Comparison of ENCODE assay signal across 18 cellular contexts in the genomic region with DNA sequence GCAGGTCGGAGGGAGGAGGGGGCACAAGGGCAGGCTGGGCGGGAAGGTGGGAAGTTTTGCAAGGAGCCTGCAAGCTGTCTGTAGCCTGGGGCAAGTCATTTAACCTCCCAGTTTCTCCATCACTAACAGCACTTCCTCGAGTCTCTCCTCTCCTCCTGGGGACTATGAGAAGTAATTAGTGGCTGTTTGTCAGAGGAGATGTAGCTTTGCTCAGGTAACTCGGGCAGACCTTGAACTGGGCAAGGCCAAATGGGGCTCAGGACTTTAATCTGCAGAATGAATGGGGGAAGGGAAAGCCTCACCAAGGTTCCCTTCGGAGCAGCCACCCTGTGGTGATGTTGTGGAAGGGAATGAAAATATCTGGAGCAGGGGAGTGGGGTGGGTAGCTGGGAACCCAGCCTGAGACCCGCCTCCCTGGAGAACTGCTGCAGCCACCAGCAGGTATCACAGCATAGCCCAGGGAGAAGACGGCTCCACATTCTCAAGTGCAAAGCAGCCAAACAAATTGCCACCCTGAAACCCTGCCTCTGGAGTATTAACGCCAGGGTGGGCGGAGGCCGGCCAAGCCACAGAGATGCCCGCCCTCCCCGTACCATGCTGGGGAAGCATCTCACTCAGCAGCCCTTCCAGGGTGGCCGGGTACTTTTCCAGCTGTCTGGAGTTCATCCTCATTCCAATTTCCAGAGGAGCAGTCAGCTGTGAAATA. TPM values are rescaled to one million over a fixed set of nuclear protein-coding genes. Genes with fewer than 3 reads are reported as not detected.
DNase-seq lines count a peak whose midpoint lies in the region; ATAC-seq lines count a peak whose summit lies in the region.
"Had no signal": no experiment of that assay in that cellular context is flagged by ENCODE, and none has a peak within 500 bp of the region (broad histone marks: within the 10 kb centered on the region; RNA-seq: fewer than 3 reads in every experiment).

No MANE protein-coding gene starts in this region.

- peak overlapping the region; percentile 68 for H3K9ac ChIP-seq in NT2/D1 (ENCODE audit: insufficient read length, low read depth)
- H3K9ac ChIP-seq in Karpas-422 (ENCODE audit: low read length), result no peak overlapping the region

- no peaks in the 10 kb centered on the region for H4K20me1 ChIP-seq in Karpas-422 (ENCODE audit: insufficient read depth, low read depth, low read length)

- H3K9me3 ChIP-seq in NT2/D1 (ENCODE audit: insufficient read depth, low read length), result no peaks in the 10 kb centered on the region
- H3K9me3 ChIP-seq in Karpas-422 (ENCODE audit: low read length), result no peaks in the 10 kb centered on the region
- H3K9me3 ChIP-seq: pancreas had no signal

- H3K36me3 ChIP-seq in NT2/D1 (ENCODE audit: insufficient read depth, insufficient read length, low read length), result no peaks in the 10 kb centered on the region
- no peaks in the 10 kb centered on the region for H3K36me3 ChIP-seq in Karpas-422 (ENCODE audit: insufficient read depth, low read length)
- H3K36me3 ChIP-seq: pancreas had no signal

- peaks cover 38% of the 10 kb centered on the region for H3K4me1 ChIP-seq in NT2/D1 (ENCODE audit: insufficient read depth, insufficient read length)
- no peaks in the 10 kb centered on the region for H3K4me1 ChIP-seq in Karpas-422 (ENCODE audit: low read length)
- H3K4me1 ChIP-seq: pancreas had no signal

- H3K27me3 ChIP-seq in NT2/D1 (ENCODE audit: insufficient read depth, insufficient read length), result no peaks in the 10 kb centered on the region
- no peaks in the 10 kb centered on the region for H3K27me3 ChIP-seq in Karpas-422 (ENCODE audit: low read length)
- H3K27me3 ChIP-seq: pancreas had no signal

- ATAC-seq in HG03457 (IDR thresholded peaks at IDR 0.05; ENCODE audit: unreplicated experiment), result no peak
- ATAC-seq: activated CD4-positive, CD25-positive, alpha-beta regulatory T cell treated with anti-CD3 and anti-CD28 coated beads, Interleukin-2, amount 50 U/mL, for 24 hours; pancreas had no signal

- H3K27ac ChIP-seq in substantia nigra (ENCODE audit: low read depth, low read length, poor library complexity, severe bottlenecking) (no peak overlapping the region), Karpas-422 (ENCODE audit: low read length) (no peak overlapping the region)
- H3K27ac ChIP-seq: pancreas had no signal

- DNase-seq in 8988T (peak; percentile 61), GM03348 (ENCODE audit: low spot score) (peak; percentile 33), NT2/D1 (ENCODE audit: low read depth, low spot score) (no peak), iPS-NIHi7 (ENCODE audit: extremely low spot score) (peak; percentile 57), substantia nigra (lab: John Stamatoyannopoulos, UW) (no peak), Karpas-422 (no peak)
- DNase-seq in central memory CD4-positive, alpha-beta T cell, result no peak
- DNase-seq: activated naive CD8-positive, alpha-beta T cell treated with anti-CD3 and anti-CD28 coated beads for 36 hours; DMS153; foreskin melanocyte; NCI-H2029 treated with DMSO at 0.1 percent for 48 hours; OCI-M1; pancreas had no signal

- H3K79me2 ChIP-seq in Karpas-422 (ENCODE audit: low read length), result no peaks in the 10 kb centered on the region

- H3K4me2 ChIP-seq in Karpas-422 (ENCODE audit: low read depth, low read length, poor library complexity, severe bottlenecking), result no peak overlapping the region

- no peak overlapping the region for H2AFZ ChIP-seq in Karpas-422 (ENCODE audit: low read length)

- no peak overlapping the region for H3K4me3 ChIP-seq in NT2/D1 (ENCODE audit: insufficient read length, low read depth)
- H3K4me3 ChIP-seq in Karpas-422 (ENCODE audit: low read length), result no peak overlapping the region
- H3K4me3 ChIP-seq: pancreas had no signal

- no peaks in the 10 kb centered on the region for H3K9me2 ChIP-seq in Karpas-422 (replicated peaks; ENCODE audit: insufficient read depth, low read length)

RNA-seq across cellular contexts. Expression of a gene that starts 6.1 kb away (rescaled TPM):
- total RNA-seq in Karpas-422 (2014; rRNA removed; shearing (Covaris generic); ENCODE audit: low replicate concordance), result 32.8 and 42.1 TPM in 2 replicates

RNA-seq across cellular contexts. Expression of a gene that starts 8.7 kb away (rescaled TPM):
- total RNA-seq in Karpas-422 (2014; rRNA removed; shearing (Covaris generic); ENCODE audit: low replicate concordance), result not detected in 2 replicates
- total RNA-seq: activated naive CD8-positive, alpha-beta T cell treated with anti-CD3 and anti-CD28 coated beads for 36 hours; H4; MCF 10A; mononuclear cell; pancreas had no signal

RNA-seq across cellular contexts. Expression of a gene that starts 48.4 kb away (rescaled TPM):
- total RNA-seq in Karpas-422 (2014; rRNA removed; shearing (Covaris generic); ENCODE audit: low replicate concordance), result not detected in 2 replicates
- total RNA-seq: activated naive CD8-positive, alpha-beta T cell treated with anti-CD3 and anti-CD28 coated beads for 36 hours; mononuclear cell had no signal

Comparison
In these comparisons a context has a peak if more than half of its experiments do, and no peak if none do; other contexts are left out.
1. DNase-seq: peak in 8988T (single experiment), GM03348 (single experiment) and iPS-NIHi7 (single experiment); none in NT2/D1 (single experiment), substantia nigra (0 of 49), central memory CD4-positive, alpha-beta T cell (single experiment) and Karpas-422 (single experiment).